7 cellular contexts compared by ENCODE assay signal in the genomic region with DNA sequence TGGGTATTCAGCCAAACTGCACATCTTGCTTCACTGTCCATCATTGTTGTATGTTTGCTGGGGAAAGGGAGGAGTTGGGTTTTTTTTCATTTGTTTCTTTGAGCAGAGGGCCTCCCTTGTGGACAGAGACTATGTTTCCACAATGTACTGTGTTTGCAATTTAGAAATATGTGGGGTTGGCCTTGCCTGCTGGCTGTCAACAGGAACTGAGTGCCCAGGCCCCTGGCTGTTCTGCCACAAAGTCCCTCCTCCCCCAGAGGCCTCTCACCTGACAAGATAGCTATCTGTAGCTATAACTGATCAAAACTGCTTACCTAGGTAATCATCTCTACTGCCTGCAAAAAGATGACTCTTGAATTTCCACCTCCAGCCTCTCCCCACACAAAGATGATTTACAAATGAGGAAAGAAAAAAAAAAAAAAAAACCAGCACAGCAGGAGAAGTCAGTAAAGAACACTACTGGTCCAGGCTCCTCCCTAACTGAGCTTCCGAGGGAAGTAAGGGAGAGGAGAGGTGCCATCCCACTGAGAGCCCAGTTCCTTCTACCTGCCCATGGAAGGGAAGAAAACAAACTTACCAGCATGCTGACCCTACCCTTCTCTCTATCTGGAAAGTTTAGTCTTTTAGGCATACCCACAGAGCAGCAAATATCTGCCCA.
A peak's percentile ranks its signal among the peaks of the same experiment; 100 is the strongest.
DNase-seq lines count a peak whose midpoint lies in the region; ATAC-seq and TF ChIP-seq lines count a peak whose summit lies in the region.

No MANE protein-coding gene starts in this region.

- BruUV-seq in HCT116 (replicated peaks; lab: Mats Ljungman, UMichigan), result no TSS peak

- H3K27me3 Mint-ChIP-seq in activated CD4-positive, alpha-beta memory T cell treated with anti-CD3 and anti-CD28 coated beads, Interleukin-2, amount 10 ng/mL, durations not matched to agents 7 days and 5 days, result peaks cover 9% of the 10 kb centered on the region

- H3K4me2 ChIP-seq in HCT116 (ENCODE audit: low read length), result peak overlapping the region; percentile 4; the same call in 1 of the 2 replicates

- no peak for TF ChIP-seq POLR2A in HCT116 (IDR thresholded peaks at IDR 0.05; ENCODE audit: borderline replicate concordance, extremely low read depth, insufficient read depth, insufficient read length)

- H3K27ac ChIP-seq in HCT116 (ENCODE audit: low read depth, low read length) (no peak overlapping the region), upper lobe of right lung (no peak overlapping the region)

- peak overlapping the region; percentile 50 for H3K27ac Mint-ChIP-seq in activated CD4-positive, alpha-beta memory T cell treated with anti-CD3 and anti-CD28 coated beads, Interleukin-2, amount 10 ng/mL, durations not matched to agents 7 days and 5 days

- no peaks in the 10 kb centered on the region for H3K9me2 ChIP-seq in HCT116 (ENCODE audit: insufficient read depth)

- RAD21 ChIA-PET in HCT116 (lab: Charles Lee; ENCODE audit: low non-redundant PET in 1 of 2, low total read pairs in 2 of 2, uncharacterized antibody in 2 of 2, unreplicated experiment in 2 of 2), result no interaction called here

- no peaks in the 10 kb centered on the region for H3K79me2 ChIP-seq in HCT116 (ENCODE audit: insufficient read depth, low read length)

- TF ChIP-seq CTCF in HCT116 (IDR thresholded peaks at IDR 0.05 in 2 of 3, conservative IDR thresholded peaks at IDR 0.05 in 1 of 3; ENCODE audit: borderline replicate concordance in 1 of 3, insufficient read depth in 1 of 3, low read depth in 2 of 3, low read length in 2 of 3) (no peak), mucosa of descending colon (IDR thresholded peaks at IDR 0.05) (no peak), upper lobe of right lung (IDR thresholded peaks at IDR 0.05) (no peak)

- H3K36me3 Mint-ChIP-seq in activated CD4-positive, alpha-beta memory T cell treated with anti-CD3 and anti-CD28 coated beads, Interleukin-2, amount 10 ng/mL, durations not matched to agents 7 days and 5 days (ENCODE audit: low read depth), result peaks cover 15% of the 10 kb centered on the region

- peaks cover 10 to 22% of the 10 kb centered on the region in 2 experiments for H3K4me1 ChIP-seq in HCT116 (ENCODE audit: control insufficient read depth in 1 of 2, insufficient read depth in 2 of 2, low read length in 2 of 2)
- H3K4me1 ChIP-seq in mucosa of descending colon (ENCODE audit: low read depth), result no peaks in the 10 kb centered on the region
- H3K4me1 ChIP-seq in upper lobe of right lung, result no peaks in the 10 kb centered on the region

- no peak for TF ChIP-seq RAD21 in HCT116 (IDR thresholded peaks at IDR 0.05; ENCODE audit: low read depth)

- no peak overlapping the region for H2AFZ ChIP-seq in HCT116 (ENCODE audit: low read depth, low read length, poor library complexity, severe bottlenecking)

- peaks cover 47% of the 10 kb centered on the region for H3K4me1 Mint-ChIP-seq in activated CD4-positive, alpha-beta memory T cell treated with anti-CD3 and anti-CD28 coated beads, Interleukin-2, amount 10 ng/mL, durations not matched to agents 7 days and 5 days

- no peak for DNase-seq in HCT116 (ENCODE audit: low read depth, low spot score)
- DNase-seq in activated CD4-positive, alpha-beta memory T cell treated with anti-CD3 and anti-CD28 coated beads, Interleukin-2, amount 10 ng/mL, durations not matched to agents 7 days and 5 days, result peak; percentile 42
- no peak for DNase-seq in mucosa of descending colon
- no peak for DNase-seq in upper lobe of right lung
- no peak for DNase-seq in DMS79 (lab: John Stamatoyannopoulos, UW)

- POLR2A ChIA-PET in HCT116 (lab: Charles Lee), result no interaction called here
- POLR2A ChIA-PET in activated CD4-positive, alpha-beta memory T cell treated with anti-CD3 and anti-CD28 coated beads, Interleukin-2, amount 10 ng/mL, durations not matched to agents 7 days and 5 days (lab: Charles Lee), result no interaction called here

- no peaks in the 10 kb centered on the region for H4K20me1 ChIP-seq in HCT116 (ENCODE audit: insufficient read depth)

- H3K9me3 Mint-ChIP-seq in activated CD4-positive, alpha-beta memory T cell treated with anti-CD3 and anti-CD28 coated beads, Interleukin-2, amount 10 ng/mL, durations not matched to agents 7 days and 5 days, result no peaks in the 10 kb centered on the region

- H3K9ac ChIP-seq in HCT116 (ENCODE audit: low read length), result no peak overlapping the region

- H3K4me3 ChIP-seq in HCT116 (replicated peaks in 1 of 2; ENCODE audit: low read depth in 1 of 2, low read length in 2 of 2) (no peak overlapping the region), mucosa of descending colon (no peak overlapping the region), upper lobe of right lung (no peak overlapping the region)

- intact Hi-C loops in HCT116 (cut with micrococcal nuclease) (no loop called here), mucosa of descending colon (cut with DNase I, micrococcal nuclease) (no loop called here), upper lobe of right lung (cut with DNase I) (no loop called here)

- H3K36me3 ChIP-seq in HCT116 (ENCODE audit: control insufficient read depth in 1 of 2, insufficient read depth in 2 of 2, low read length in 2 of 2) (no peaks in the 10 kb centered on the region), mucosa of descending colon (ENCODE audit: low read depth) (no peaks in the 10 kb centered on the region), upper lobe of right lung (no peaks in the 10 kb centered on the region)

- H3K9me3 ChIP-seq in HCT116 (ENCODE audit: control insufficient read depth in 1 of 2, insufficient read depth in 1 of 2, low read depth in 1 of 2, low read length in 2 of 2) (no peaks in the 10 kb centered on the region), mucosa of descending colon (no peaks in the 10 kb centered on the region), upper lobe of right lung (no peaks in the 10 kb centered on the region)

- H3K4me3 Mint-ChIP-seq in activated CD4-positive, alpha-beta memory T cell treated with anti-CD3 and anti-CD28 coated beads, Interleukin-2, amount 10 ng/mL, durations not matched to agents 7 days and 5 days, result no peak overlapping the region

- CTCF ChIA-PET in HCT116 (lab: Charles Lee), result no interaction called here
- CTCF ChIA-PET in activated CD4-positive, alpha-beta memory T cell treated with anti-CD3 and anti-CD28 coated beads, Interleukin-2, amount 10 ng/mL, durations not matched to agents 7 days and 5 days (lab: Charles Lee), result interaction anchor here (0.6 kb wide), 1 partner anchor 42 kb away, joined by 4 read pairs; no protein-coding TSS in a partner anchor

- H3K27me3 ChIP-seq in HCT116 (ENCODE audit: insufficient read depth, low read length) (no peaks in the 10 kb centered on the region), upper lobe of right lung (no peaks in the 10 kb centered on the region)

- ATAC-seq in GM18867 (IDR thresholded peaks at IDR 0.05; ENCODE audit: unreplicated experiment), result peak; percentile 46
- peak; percentile 49 for ATAC-seq in HCT116
- ATAC-seq in mucosa of descending colon, result peak; percentile 14
- no peak for ATAC-seq in HG03135 (IDR thresholded peaks at IDR 0.05; ENCODE audit: unreplicated experiment)
- ATAC-seq in upper lobe of right lung, result no peak

TF ChIP-seq in HCT116, 20 proteins besides CTCF, POLR2A, EP300 and RAD21:
- TF ChIP-seq, protein P1, sequence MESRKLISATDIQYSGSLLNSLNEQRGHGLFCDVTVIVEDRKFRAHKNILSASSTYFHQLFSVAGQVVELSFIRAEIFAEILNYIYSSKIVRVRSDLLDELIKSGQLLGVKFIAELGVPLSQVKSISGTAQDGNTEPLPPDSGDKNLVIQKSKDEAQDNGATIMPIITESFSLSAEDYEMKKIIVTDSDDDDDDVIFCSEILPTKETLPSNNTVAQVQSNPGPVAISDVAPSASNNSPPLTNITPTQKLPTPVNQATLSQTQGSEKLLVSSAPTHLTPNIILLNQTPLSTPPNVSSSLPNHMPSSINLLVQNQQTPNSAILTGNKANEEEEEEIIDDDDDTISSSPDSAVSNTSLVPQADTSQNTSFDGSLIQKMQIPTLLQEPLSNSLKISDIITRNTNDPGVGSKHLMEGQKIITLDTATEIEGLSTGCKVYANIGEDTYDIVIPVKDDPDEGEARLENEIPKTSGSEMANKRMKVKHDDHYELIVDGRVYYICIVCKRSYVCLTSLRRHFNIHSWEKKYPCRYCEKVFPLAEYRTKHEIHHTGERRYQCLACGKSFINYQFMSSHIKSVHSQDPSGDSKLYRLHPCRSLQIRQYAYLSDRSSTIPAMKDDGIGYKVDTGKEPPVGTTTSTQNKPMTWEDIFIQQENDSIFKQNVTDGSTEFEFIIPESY (IDR thresholded peaks at IDR 0.05; ENCODE audit: extremely low read depth, insufficient replicate concordance, low read length), result no peak
- TF ChIP-seq ZFX (IDR thresholded peaks at IDR 0.05), result no peak
- TF ChIP-seq, protein P2, sequence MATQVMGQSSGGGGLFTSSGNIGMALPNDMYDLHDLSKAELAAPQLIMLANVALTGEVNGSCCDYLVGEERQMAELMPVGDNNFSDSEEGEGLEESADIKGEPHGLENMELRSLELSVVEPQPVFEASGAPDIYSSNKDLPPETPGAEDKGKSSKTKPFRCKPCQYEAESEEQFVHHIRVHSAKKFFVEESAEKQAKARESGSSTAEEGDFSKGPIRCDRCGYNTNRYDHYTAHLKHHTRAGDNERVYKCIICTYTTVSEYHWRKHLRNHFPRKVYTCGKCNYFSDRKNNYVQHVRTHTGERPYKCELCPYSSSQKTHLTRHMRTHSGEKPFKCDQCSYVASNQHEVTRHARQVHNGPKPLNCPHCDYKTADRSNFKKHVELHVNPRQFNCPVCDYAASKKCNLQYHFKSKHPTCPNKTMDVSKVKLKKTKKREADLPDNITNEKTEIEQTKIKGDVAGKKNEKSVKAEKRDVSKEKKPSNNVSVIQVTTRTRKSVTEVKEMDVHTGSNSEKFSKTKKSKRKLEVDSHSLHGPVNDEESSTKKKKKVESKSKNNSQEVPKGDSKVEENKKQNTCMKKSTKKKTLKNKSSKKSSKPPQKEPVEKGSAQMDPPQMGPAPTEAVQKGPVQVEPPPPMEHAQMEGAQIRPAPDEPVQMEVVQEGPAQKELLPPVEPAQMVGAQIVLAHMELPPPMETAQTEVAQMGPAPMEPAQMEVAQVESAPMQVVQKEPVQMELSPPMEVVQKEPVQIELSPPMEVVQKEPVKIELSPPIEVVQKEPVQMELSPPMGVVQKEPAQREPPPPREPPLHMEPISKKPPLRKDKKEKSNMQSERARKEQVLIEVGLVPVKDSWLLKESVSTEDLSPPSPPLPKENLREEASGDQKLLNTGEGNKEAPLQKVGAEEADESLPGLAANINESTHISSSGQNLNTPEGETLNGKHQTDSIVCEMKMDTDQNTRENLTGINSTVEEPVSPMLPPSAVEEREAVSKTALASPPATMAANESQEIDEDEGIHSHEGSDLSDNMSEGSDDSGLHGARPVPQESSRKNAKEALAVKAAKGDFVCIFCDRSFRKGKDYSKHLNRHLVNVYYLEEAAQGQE (IDR thresholded peaks at IDR 0.05; ENCODE audit: low read depth), result no peak

Comparison
In these comparisons a context has a peak if more than half of its experiments do, and no peak if none do; other contexts are left out.
1. ATAC-seq: peak in GM18867 (single experiment), HCT116 (single experiment) and mucosa of descending colon (single experiment); none in HG03135 (single experiment) and upper lobe of right lung (single experiment).